8 cellular contexts compared by ENCODE assay signal in the genomic region with DNA sequence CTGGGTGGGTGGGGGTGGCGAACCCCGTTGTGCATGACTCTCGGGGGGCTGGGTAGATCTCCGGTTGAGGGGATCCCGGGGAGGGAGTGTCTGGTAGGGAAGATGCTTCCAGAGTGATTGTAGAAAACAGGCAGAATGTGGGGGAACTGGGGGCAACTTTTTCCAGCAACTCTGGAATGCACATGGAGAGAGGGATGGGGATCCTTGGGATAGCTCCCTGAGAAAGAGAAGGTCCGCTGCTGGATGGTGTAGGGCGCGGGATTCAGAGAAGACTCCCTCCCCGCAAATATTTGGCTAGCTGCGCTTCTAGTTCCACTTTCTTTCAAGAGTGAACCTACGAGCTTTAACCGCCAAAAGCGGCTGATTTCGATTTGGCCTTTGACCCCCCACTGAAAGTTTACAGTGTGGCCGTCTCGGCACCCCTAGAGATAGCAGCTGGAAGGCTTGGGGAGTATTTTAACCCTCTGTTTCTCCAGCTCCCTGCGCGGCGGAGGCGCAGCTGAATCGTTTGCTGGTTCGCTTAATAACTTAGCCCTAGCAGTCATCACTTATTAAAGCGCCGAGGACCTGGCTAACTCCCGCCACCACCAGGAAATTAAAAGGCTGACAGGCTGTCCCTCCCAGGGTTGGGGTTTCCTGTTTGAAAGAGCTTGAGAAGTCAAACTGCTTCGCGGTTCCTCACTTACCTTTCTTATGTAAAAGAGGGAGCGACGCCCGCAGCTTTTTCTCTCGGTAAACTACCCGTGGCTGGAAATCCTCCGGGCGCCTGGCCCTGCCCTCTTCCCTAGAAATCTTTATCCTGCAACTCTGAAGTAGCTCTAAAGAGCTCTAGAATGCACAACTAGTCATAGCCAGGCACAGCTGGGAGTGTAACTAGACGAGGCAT. TPM values are rescaled to one million over a fixed set of nuclear protein-coding genes. Genes with fewer than 3 reads are reported as not detected.
DNase-seq lines count a peak whose midpoint lies in the region; ATAC-seq, FAIRE-seq and TF ChIP-seq lines count a peak whose summit lies in the region.

No MANE protein-coding gene starts in this region.

- intact Hi-C loops in K562 (cut with micrococcal nuclease) (no loop called here), sigmoid colon (cut with DNase I) (loop anchor here (2.0 to 10.0 kb wide), 4 partner anchors 58 to 143 kb away; no protein-coding TSS in a partner anchor)

- H3K9me1 ChIP-seq in K562 (ENCODE audit: control insufficient read depth, insufficient read depth, low read length) = no peaks in the 10 kb centered on the region

- no peak for FAIRE-seq in K562 (lab: Jason Lieb, UNC)

- no peaks in the 10 kb centered on the region for H3K79me2 ChIP-seq in K562 (ENCODE audit: control insufficient read depth, insufficient read depth, low read length)

- CTCF ChIA-PET in K562 (lab: Yijun Ruan, JAX; ENCODE audit: low intra/inter-chr PET ratio) = no interaction called here

- H3K9me3 ChIP-seq in K562 (replicated peaks; ENCODE audit: control insufficient read depth, insufficient read depth, low read depth, low read length) (no peaks in the 10 kb centered on the region), sigmoid colon (no peaks in the 10 kb centered on the region)

- TF ChIP-seq CTCF in K562 (IDR thresholded peaks at IDR 0.05 in 2 of 3, conservative IDR thresholded peaks at IDR 0.05 in 1 of 3; ENCODE audit: insufficient read depth in 2 of 3, low read depth in 1 of 3, low read length in 3 of 3) (no peak), sigmoid colon (IDR thresholded peaks at IDR 0.05) (peak; percentile 52 to 64 (median 54))

- no peak for TF ChIP-seq EP300 in K562 (IDR thresholded peaks at IDR 0.05; ENCODE audit: low read length)
- no peak for TF ChIP-seq EP300 in sigmoid colon (IDR thresholded peaks at IDR 0.05)

- H2AFZ ChIP-seq in K562 (ENCODE audit: low read depth, low read length) = no peak overlapping the region

- H3K4me3 ChIP-seq in K562 (no peak overlapping the region), sigmoid colon (peak overlapping the region; percentile 69 to 97 (median 88))

- peak; percentile 75 for DNase-seq in NCI-H1105 treated with DMSO at 0.1 percent for 48 hours (lab: John Stamatoyannopoulos, UW)
- peak; percentile 45 for DNase-seq in T-helper 22 cell (ENCODE audit: low read depth)
- peak in 2 of 4 experiments; percentile 9 to 12 for DNase-seq in K562 (ENCODE audit: extremely low read depth in 1 of 4, low spot score in 3 of 4)
- DNase-seq in iPS DF 4.7 (ENCODE audit: extremely low read depth, low spot score) = peak; percentile 87
- peak; percentile 93 for DNase-seq in sigmoid colon
- DNase-seq in GDM1 (lab: John Stamatoyannopoulos, UW) = no peak

- no peaks in the 10 kb centered on the region for H4K20me1 ChIP-seq in K562 (replicated peaks; ENCODE audit: control insufficient read depth, insufficient read depth, low read length)

- H3K4me1 ChIP-seq in K562 (replicated peaks in 1 of 2; ENCODE audit: control insufficient read depth in 2 of 2, insufficient read depth in 2 of 2, low read length in 2 of 2) (peaks cover 0 to 7% of the 10 kb centered on the region in 2 experiments; a peak in 1 of 5 replicates), sigmoid colon (peaks cover 0 to 61% (median 43%) of the 10 kb centered on the region in 4 donors)

- no peaks in the 10 kb centered on the region for H3K36me3 ChIP-seq in K562 (ENCODE audit: control insufficient read depth, insufficient read depth, low read length)
- H3K36me3 ChIP-seq in sigmoid colon = no peaks in the 10 kb centered on the region

- TF ChIP-seq POLR2A in K562 (conservative IDR thresholded peaks at IDR 0.05) = no peak
- peak; percentile 38 to 43 for TF ChIP-seq POLR2A in sigmoid colon (IDR thresholded peaks at IDR 0.05)

- in situ Hi-C loops in K562 (cut with MboI) = no loop called here

- POLR2A ChIA-PET in K562 (lab: Yijun Ruan, JAX) = interaction anchor here (0.6 kb wide), 1 partner anchor 816 kb away, joined by 3 read pairs; no protein-coding TSS in a partner anchor

- peak; percentile 93 for ATAC-seq in GM18499 (IDR thresholded peaks at IDR 0.05; ENCODE audit: insufficient read depth, unreplicated experiment)
- ATAC-seq in HG02759 (IDR thresholded peaks at IDR 0.05; ENCODE audit: unreplicated experiment) = peak; percentile 85
- peak; percentile 58; the same call in 2 of the 3 replicates for ATAC-seq in K562

- H3K4me2 ChIP-seq in K562 (ENCODE audit: insufficient read depth, low read length) = no peak overlapping the region

- H3K27ac ChIP-seq in K562 (ENCODE audit: extremely low read depth, low read depth, low read length) (no peak overlapping the region), sigmoid colon (peak overlapping the region; percentile 95 to 99 (median 99))

- H3K27me3 ChIP-seq in K562 (ENCODE audit: control insufficient read depth in 2 of 2, insufficient read depth in 2 of 2, low read length in 2 of 2) = peaks cover 0 to 9% of the 10 kb centered on the region in 2 experiments; a peak in 3 of 5 replicates
- no peaks in the 10 kb centered on the region for H3K27me3 ChIP-seq in sigmoid colon

- no TSS peak for BruUV-seq in K562 (replicated peaks; lab: Mats Ljungman, UMichigan)

- TF ChIP-seq RAD21 in K562 (CRISPR knock-in tag; conservative IDR thresholded peaks at IDR 0.05 in 1 of 2, IDR thresholded peaks at IDR 0.05 in 1 of 2) = no peak

- WGBS in K562 (ENCODE audit: insufficient coverage, low coverage, missing lambda C conversion rate) = 1% methylated on average over 33 of the region's 35 CpGs
- WGBS in sigmoid colon, 2 donors = 0 to 1% methylated on average over 35 of the region's 35 CpGs

- H3K9ac ChIP-seq in K562 (ENCODE audit: insufficient read depth in 1 of 2, low read depth in 2 of 2, low read length in 2 of 2) = no peak overlapping the region

TF ChIP-seq in K562, 482 proteins besides CTCF, POLR2A, EP300 and RAD21:
- TF ChIP-seq ZKSCAN1 (IDR thresholded peaks at IDR 0.05; ENCODE audit: low read depth, low read length) (no peak), CBX3 (IDR thresholded peaks at IDR 0.05; ENCODE audit: borderline replicate concordance in 1 of 2, low read length in 2 of 2) (no peak), E2F6 (IDR thresholded peaks at IDR 0.05; ENCODE audit: borderline replicate concordance in 1 of 2, extremely low read depth in 1 of 2, insufficient read depth in 1 of 2, insufficient read length in 1 of 2, low read depth in 1 of 2, low read length in 1 of 2, poor library complexity in 1 of 2, severe bottlenecking in 1 of 2) (no peak), HNRNPL (IDR thresholded peaks at IDR 0.05; ENCODE audit: low read depth, low read length) (no peak), GATAD2A (IDR thresholded peaks at IDR 0.05) (no peak), RBM14 (IDR thresholded peaks at IDR 0.05; ENCODE audit: borderline replicate concordance, insufficient read depth, low read depth, low read length) (no peak)

RNA-seq across cellular contexts. Expression of gene PHLDB2, which starts 1.2 kb away (rescaled TPM):
- not detected in 2 replicates for total RNA-seq in K562 (2011; cell fraction: chromatin; rRNA removed; ENCODE audit: low replicate concordance)
- total RNA-seq in K562 (2011; cell fraction: nucleolus; rRNA removed) = not detected in 2 replicates
- not detected in 2 replicates for total RNA-seq in K562 (2011; cell fraction: nucleoplasm; rRNA removed)
- not detected in 2 replicates for total RNA-seq in K562 (2014; rRNA removed)
- not detected in 2 replicates for total RNA-seq in K562 (2014; rRNA removed; fragmentation: Illumina TruSeq; extraction: Trizol)
- not detected in 2 replicates for total RNA-seq in K562 (2015; rRNA removed; fragmentation: Illumina TruSeq; extraction: Trizol)
- 0.04 and 0.07 TPM in 2 replicates for total RNA-seq in K562 (2021)
- polyA plus RNA-seq in K562 (2011; rRNA removed) = not detected in 2 replicates
- polyA plus RNA-seq in K562 (2011; cell fraction: cytosol; rRNA removed) = not detected in 2 replicates
- polyA plus RNA-seq in K562 (2011; cell fraction: nucleus; rRNA removed) = 0.04 TPM in 1 of 2 replicates, not detected in the other
- polyA plus RNA-seq in K562 (2012) = not detected in 2 replicates
- not detected in 2 replicates for polyA plus RNA-seq in K562 (2014; fragmentation: Illumina TruSeq; extraction: Trizol)
- polyA plus RNA-seq in K562 (2014; fragmentation: Nextera tagmentation; extraction: Ambion mirVana) = not detected
- not detected in 2 replicates for polyA plus RNA-seq in K562 (2014; rRNA removed)
- not detected in 2 replicates for polyA minus RNA-seq in K562 (2011; rRNA and poly(A)+ RNA removed)
- 0.19 and 1.5 TPM in 2 replicates for polyA minus RNA-seq in K562 (2011; cell fraction: cytosol; rRNA and poly(A)+ RNA removed)
- polyA minus RNA-seq in K562 (2011; cell fraction: nucleus; rRNA and poly(A)+ RNA removed) = 0.40 TPM in 1 of 2 replicates, not detected in the other
- 100 to 1,000 TPM; 120 to 471 (median 132) TPM for total RNA-seq in sigmoid colon
- polyA plus RNA-seq in sigmoid colon = 10 to 100 TPM in 1 of 3 donors, 1 to 10 TPM in 2; 4.4 to 14.4 (median 7.2) TPM

Comparison
In these comparisons a context has a peak if more than half of its experiments do, and no peak if none do; other contexts are left out.
1. CTCF ChIP-seq: peak in sigmoid colon (4 of 4); none in K562 (0 of 3).
2. RNA of gene PHLDB2, which starts 1.2 kb away (total RNA-seq): 120 to 471 TPM in sigmoid colon; 0.04 to 0.07 TPM in K562; every median in the first group is over 100 times any median in the second.
3. Peak in every context shown above with its lines, with median percentiles within 50 percentile points of each other: ATAC-seq.